ENCODE assay signal across 28 cellular contexts in genomic region chr22:27949421-27949820, GRCh38.
"Had no signal": no experiment of that assay in that cellular context is flagged by ENCODE, and none has a peak within 500 bp of the region (broad histone marks: within the 10 kb centered on the region; RNA-seq: fewer than 3 reads in every experiment).

No MANE protein-coding gene starts in this region.

- H3K27me3 ChIP-seq: neutrophil, pancreas, spleen, suprapubic skin, testis, tibial artery, transverse colon, upper lobe of right lung, uterus had no signal

- ATAC-seq: naive thymus-derived CD8-positive, alpha-beta T cell; natural killer cell treated with Interleukin-12 subunit alpha and Interleukin-12 subunit beta and Interleukin-15 and Interleukin-18, amount 100 ng/mL, for 72 hours; right cardiac atrium; sciatic nerve; stimulated activated memory B cell treated with anti-CD40 and anti-IgM and Interleukin-4, amounts not matched to agents 10 μg/mL and 1 μg/mL and 100 μg/mL, for 72 hours; stimulated activated naive CD8-positive, alpha-beta T cell treated with anti-CD3 and anti-CD28 coated beads, Interleukin-15, amount 100 ng/mL, for 72 hours; stimulated activated naive CD8-positive, alpha-beta T cell treated with anti-CD3 and anti-CD28 coated beads, Interleukin-15, Interleukin-2, amounts not matched to agents 100 U/mL and 50 U/mL, for 24 hours; upper lobe of right lung had no signal

- H3K4me1 ChIP-seq: prostate gland, suprapubic skin, testis, uterus had no signal

- H3K27ac ChIP-seq: neutrophil, pancreas, prostate gland, skin epidermis, spleen, suprapubic skin, testis, tibial artery, transverse colon, upper lobe of right lung, uterus had no signal

- DNase-seq: naive thymus-derived CD8-positive, alpha-beta T cell; nephron progenitor cell; nucleus accumbens; pancreas; right cardiac atrium; spleen; stimulated activated CD4-positive, alpha-beta T cell treated with anti-CD3 and anti-CD28 coated beads, Interleukin-12 subunit alpha, Interleukin-12 subunit beta, amount 100 ng/mL, for 4 hours; stimulated activated CD4-positive, alpha-beta T cell treated with anti-CD3 and anti-CD28 coated beads, Interleukin-1b, Interleukin-23, amount 100 ng/mL, for 48 hours; stimulated activated CD4-positive, alpha-beta T cell treated with anti-CD3 and anti-CD28 coated beads, Interleukin-4, amount 100 ng/mL, for 1 hour; stimulated activated CD4-positive, alpha-beta T cell treated with anti-CD3 and anti-CD28 coated beads, Interleukin-4, amount 100 ng/mL, for 4 hours; stimulated activated CD8-positive, alpha-beta memory T cell treated with anti-CD3 and anti-CD28 coated beads, Interleukin-4, amount 100 ng/mL, for 48 hours; stimulated activated naive CD4-positive, alpha-beta T cell; stimulated activated naive CD8-positive, alpha-beta T cell treated with anti-CD3 and anti-CD28 coated beads, Interleukin-15, amount 100 ng/mL, for 72 hours; stimulated activated naive CD8-positive, alpha-beta T cell treated with anti-CD3 and anti-CD28 coated beads, Interleukin-15, Interleukin-2, amounts not matched to agents 100 U/mL and 50 U/mL, for 24 hours; substantia nigra; testis; tibial artery; transverse colon; upper lobe of right lung; uterus had no signal

- H3K36me3 ChIP-seq: neutrophil, pancreas, prostate gland, suprapubic skin, tibial artery, transverse colon, upper lobe of right lung, uterus had no signal

- H3K9me3 ChIP-seq: neutrophil, pancreas, prostate gland, spleen, suprapubic skin, testis, tibial artery, transverse colon, upper lobe of right lung, uterus had no signal

- H3K4me3 ChIP-seq: pancreas, prostate gland, skin epidermis, smooth muscle cell, spleen, suprapubic skin, testis, tibial artery, transverse colon, upper lobe of right lung, uterus had no signal

- FAIRE-seq: pancreas had no signal
